1 cellular context compared by ENCODE assay signal in the genomic region with DNA sequence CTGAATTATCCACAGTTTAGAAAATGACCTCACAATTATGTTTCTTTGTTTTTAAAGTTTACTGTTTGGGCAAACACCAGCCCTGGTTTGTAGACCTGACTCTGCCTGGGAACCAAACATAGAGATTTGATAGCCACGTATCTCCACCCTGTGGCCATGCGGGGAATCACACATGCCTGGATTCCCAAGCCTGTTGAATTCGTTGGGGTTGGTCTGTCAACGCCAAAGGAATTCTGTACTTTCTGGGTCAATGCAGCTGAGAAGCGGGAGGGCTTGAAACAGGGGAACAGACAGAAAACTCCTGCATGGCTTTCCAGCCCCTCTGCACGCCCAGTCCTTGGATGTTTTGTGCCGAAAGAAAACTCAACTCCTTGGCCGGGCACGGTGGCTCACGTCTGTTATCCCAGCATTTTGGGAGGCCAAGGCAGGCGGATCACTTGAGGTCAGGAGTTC.
TF ChIP-seq lines count a peak whose summit lies in the region.

No MANE protein-coding gene starts in this region.

TF ChIP-seq in endothelial cell of umbilical vein, 7 proteins besides CTCF, POLR2A, EP300 and RAD21:
- TF ChIP-seq JUN (IDR thresholded peaks at IDR 0.05; ENCODE audit: borderline replicate concordance, insufficient read depth, insufficient read length, low read depth), result no peak
- no peak for TF ChIP-seq EZH2 (IDR thresholded peaks at IDR 0.05; ENCODE audit: borderline replicate concordance, low read depth, low read length, severe bottlenecking)
